19 cellular contexts compared by ENCODE assay signal in genomic region chr13:110964229-110965037, GRCh38. TPM values are rescaled to one million over a fixed set of nuclear protein-coding genes. Genes with fewer than 3 reads are reported as not detected.
DNase-seq lines count a peak whose midpoint lies in the region; ATAC-seq, FAIRE-seq and TF ChIP-seq lines count a peak whose summit lies in the region.
"Had no signal": no experiment of that assay in that cellular context is flagged by ENCODE, and none has a peak within 500 bp of the region (broad histone marks: within the 10 kb centered on the region; RNA-seq: fewer than 3 reads in every experiment).

No MANE protein-coding gene starts in this region.

- no peak for DNase-seq in stimulated activated naive CD8-positive, alpha-beta T cell treated with anti-CD3 and anti-CD28 coated beads, Interleukin-15, amount 100 ng/mL, for 72 hours
- no peak for DNase-seq in RWPE2 (ENCODE audit: low spot score)
- DNase-seq in bronchial epithelial cell (ENCODE audit: low read depth): no peak
- DNase-seq in T-helper 17 cell: no peak
- no peak for DNase-seq in CD14-positive monocyte (ENCODE audit: low spot score)
- DNase-seq in GM13976 (ENCODE audit: low spot score): no peak
- DNase-seq: cerebellar nuclear complex, DMS79, immature natural killer cell, Karpas-422, NCI-H1436, right cardiac atrium had no signal

- H3K9me3 ChIP-seq in RWPE2 (ENCODE audit: severe bottlenecking): no peaks in the 10 kb centered on the region
- peaks cover 6% of the 10 kb centered on the region for H3K9me3 ChIP-seq in T-helper 17 cell (ENCODE audit: control insufficient read depth, low read length, poor library complexity, severe bottlenecking)

- H3K36me3 ChIP-seq in RWPE2 (ENCODE audit: low read depth) (no peaks in the 10 kb centered on the region), bronchial epithelial cell (ENCODE audit: control insufficient read depth, insufficient read depth, low read length) (no peaks in the 10 kb centered on the region), urinary bladder (ENCODE audit: insufficient read depth) (no peaks in the 10 kb centered on the region)

- H3K9me3 Mint-ChIP-seq in stimulated activated naive CD8-positive, alpha-beta T cell treated with anti-CD3 and anti-CD28 coated beads, Interleukin-15, Interleukin-2, amounts not matched to agents 100 ng/mL and 50 ng/mL, for 24 hours: peaks cover 46% of the 10 kb centered on the region
- H3K9me3 Mint-ChIP-seq in stimulated activated naive CD8-positive, alpha-beta T cell treated with anti-CD3 and anti-CD28 coated beads, Interleukin-15, amount 100 ng/mL, for 72 hours: peaks cover 56 to 57% of the 10 kb centered on the region in 2 donors
- H3K9me3 Mint-ChIP-seq in CD14-positive monocyte: peaks cover 15 to 51% (median 40%) of the 10 kb centered on the region in 7 donors

- no peaks in the 10 kb centered on the region for H3K27me3 ChIP-seq in RWPE2 (ENCODE audit: insufficient read depth, poor library complexity, severe bottlenecking)
- H3K27me3 ChIP-seq in bronchial epithelial cell (ENCODE audit: control insufficient read depth, insufficient read depth, low read length): no peaks in the 10 kb centered on the region

- H3K4me3 ChIP-seq in RWPE2 (ENCODE audit: severe bottlenecking): no peak overlapping the region
- no peak overlapping the region for H3K4me3 ChIP-seq in bronchial epithelial cell (ENCODE audit: low read depth, low read length)
- H3K4me3 ChIP-seq in urinary bladder (ENCODE audit: low read depth, low read length): no peak overlapping the region

- H3K4me1 ChIP-seq in RWPE2 (ENCODE audit: insufficient read depth, poor library complexity, severe bottlenecking): peaks cover 21% of the 10 kb centered on the region
- no peaks in the 10 kb centered on the region for H3K4me1 ChIP-seq in urinary bladder (ENCODE audit: insufficient read depth)

- H3K4me3 Mint-ChIP-seq in stimulated activated naive CD8-positive, alpha-beta T cell treated with anti-CD3 and anti-CD28 coated beads, Interleukin-15, Interleukin-2, amounts not matched to agents 100 ng/mL and 50 ng/mL, for 24 hours: peak overlapping the region; percentile 45
- no peak overlapping the region for H3K4me3 Mint-ChIP-seq in stimulated activated naive CD8-positive, alpha-beta T cell treated with anti-CD3 and anti-CD28 coated beads, Interleukin-15, amount 100 ng/mL, for 72 hours
- no peak overlapping the region for H3K4me3 Mint-ChIP-seq in T-helper 17 cell
- H3K4me3 Mint-ChIP-seq in CD14-positive monocyte: no peak overlapping the region
- H3K4me3 Mint-ChIP-seq: B cell, immature natural killer cell, memory B cell had no signal

- no peak for ATAC-seq in stimulated activated naive CD8-positive, alpha-beta T cell treated with anti-CD3 and anti-CD28 coated beads, Interleukin-15, amount 100 ng/mL, for 72 hours
- ATAC-seq in RWPE2 (ENCODE audit: low read depth) (no peak), T-helper 17 cell (no peak)
- ATAC-seq: right cardiac atrium had no signal

- intact Hi-C loops in CD14-positive monocyte (cut with micrococcal nuclease): no loop called here

- 76% methylated on average over 6 of the region's 6 CpGs for WGBS in urinary bladder

- H3K4me1 Mint-ChIP-seq in stimulated activated naive CD8-positive, alpha-beta T cell treated with anti-CD3 and anti-CD28 coated beads, Interleukin-15, Interleukin-2, amounts not matched to agents 100 ng/mL and 50 ng/mL, for 24 hours (ENCODE audit: low read depth): peaks cover 34% of the 10 kb centered on the region
- H3K4me1 Mint-ChIP-seq in stimulated activated naive CD8-positive, alpha-beta T cell treated with anti-CD3 and anti-CD28 coated beads, Interleukin-15, amount 100 ng/mL, for 72 hours: peaks cover 18% of the 10 kb centered on the region
- H3K4me1 Mint-ChIP-seq in T-helper 17 cell: no peaks in the 10 kb centered on the region
- H3K4me1 Mint-ChIP-seq in CD14-positive monocyte: no peaks in the 10 kb centered on the region
- H3K4me1 Mint-ChIP-seq: B cell, immature natural killer cell, memory B cell had no signal

- H3K36me3 Mint-ChIP-seq in stimulated activated naive CD8-positive, alpha-beta T cell treated with anti-CD3 and anti-CD28 coated beads, Interleukin-15, Interleukin-2, amounts not matched to agents 100 ng/mL and 50 ng/mL, for 24 hours (ENCODE audit: low read depth): peaks cover 39% of the 10 kb centered on the region
- H3K36me3 Mint-ChIP-seq in T-helper 17 cell (ENCODE audit: low read depth) (no peaks in the 10 kb centered on the region), CD14-positive monocyte (no peaks in the 10 kb centered on the region)
- H3K36me3 Mint-ChIP-seq: immature natural killer cell had no signal

- TF ChIP-seq CTCF in RWPE2 (IDR thresholded peaks at IDR 0.05; ENCODE audit: poor library complexity, severe bottlenecking) (no peak), bronchial epithelial cell (IDR thresholded peaks at IDR 0.05; ENCODE audit: insufficient read depth, low read length, severe bottlenecking) (no peak), CD14-positive monocyte (IDR thresholded peaks at IDR 0.05) (no peak), GM13976 (IDR thresholded peaks at IDR 0.05; ENCODE audit: borderline replicate concordance, control extremely low read depth, extremely low read depth, insufficient read depth, missing control alignments) (no peak)

- peak overlapping the region; percentile 96 for H3K27ac Mint-ChIP-seq in stimulated activated naive CD8-positive, alpha-beta T cell treated with anti-CD3 and anti-CD28 coated beads, Interleukin-15, Interleukin-2, amounts not matched to agents 100 ng/mL and 50 ng/mL, for 24 hours
- H3K27ac Mint-ChIP-seq in stimulated activated naive CD8-positive, alpha-beta T cell treated with anti-CD3 and anti-CD28 coated beads, Interleukin-15, amount 100 ng/mL, for 72 hours: peak overlapping the region in 1 of 2 donors; percentile 86
- no peak overlapping the region for H3K27ac Mint-ChIP-seq in T-helper 17 cell
- no peak overlapping the region for H3K27ac Mint-ChIP-seq in CD14-positive monocyte
- H3K27ac Mint-ChIP-seq: immature natural killer cell, memory B cell had no signal

- in situ Hi-C loops in GM13976 (cut with MboI; ENCODE audit: low sequenced_read_pairs, unreplicated experiment): no loop called here

- peak; percentile 75 for FAIRE-seq in bronchial epithelial cell (lab: Jason Lieb, UNC)
- FAIRE-seq: TTC549, urothelium cell line had no signal

- H3K27ac ChIP-seq in RWPE2 (ENCODE audit: poor library complexity, severe bottlenecking): peak overlapping the region; percentile 71
- H3K27ac ChIP-seq in urinary bladder (ENCODE audit: low read depth): peak overlapping the region; percentile 35
- H3K27ac ChIP-seq: HL-60 had no signal

- peaks cover 37% of the 10 kb centered on the region for H3K27me3 Mint-ChIP-seq in stimulated activated naive CD8-positive, alpha-beta T cell treated with anti-CD3 and anti-CD28 coated beads, Interleukin-15, Interleukin-2, amounts not matched to agents 100 ng/mL and 50 ng/mL, for 24 hours
- peaks cover 32% of the 10 kb centered on the region for H3K27me3 Mint-ChIP-seq in stimulated activated naive CD8-positive, alpha-beta T cell treated with anti-CD3 and anti-CD28 coated beads, Interleukin-15, amount 100 ng/mL, for 72 hours
- H3K27me3 Mint-ChIP-seq in T-helper 17 cell (no peaks in the 10 kb centered on the region), CD14-positive monocyte (ENCODE audit: low read depth in 3 of 3) (peaks cover 3 to 6% (median 4%) of the 10 kb centered on the region in 3 donors)

RNA-seq across cellular contexts. Expression of gene ANKRD10, which starts 49.6 kb away (rescaled TPM):
- total RNA-seq in bronchial epithelial cell: 17.2 and 26.9 TPM in 2 replicates
- 324 TPM for total RNA-seq in urinary bladder
- polyA plus RNA-seq in urinary bladder: 73.7 TPM
- 100 to 1,000 TPM; 110 to 135 TPM for total RNA-seq in T-helper 17 cell
- polyA plus RNA-seq in CD14-positive monocyte: 10 to 100 TPM; 30.5 to 37.2 TPM
